Comparison of ENCODE assay signal across 10 cellular contexts in genomic region chr14:89507926-89508460, GRCh38.
DNase-seq lines count a peak whose midpoint lies in the region; ATAC-seq and TF ChIP-seq lines count a peak whose summit lies in the region.
"Had no signal": no experiment of that assay in that cellular context is flagged by ENCODE, and none has a peak within 500 bp of the region (broad histone marks: within the 10 kb centered on the region; RNA-seq: fewer than 3 reads in every experiment).

No MANE protein-coding gene starts in this region.

- intact Hi-C loops in PC-3 (cut with micrococcal nuclease) = loop anchor here (5.0 kb wide), 2 partner anchors 91 to 466 kb away; partner anchors contain the start of gene FOXN3

- H3K4me1 Mint-ChIP-seq in chondrocyte (ENCODE audit: low read depth) (peaks cover 60% of the 10 kb centered on the region), nephron progenitor cell (peaks cover 23% of the 10 kb centered on the region)

- H3K9me3 Mint-ChIP-seq in chondrocyte (ENCODE audit: low read depth) (no peaks in the 10 kb centered on the region), nephron progenitor cell (peaks cover 25% of the 10 kb centered on the region)

- DNase-seq in EH (ENCODE audit: low read depth) (peak; percentile 51), PC-3 (peak; percentile 89), chondrocyte (ENCODE audit: low spot score) (no peak), nephron progenitor cell (no peak), Peyer's patch (no peak), DMS153 (lab: John Stamatoyannopoulos, UW) (no peak), NCI-H1694 treated with DMSO at 0.1 percent for 48 hours (lab: John Stamatoyannopoulos, UW) (no peak), midbrain (lab: John Stamatoyannopoulos, UW) (no peak)
- DNase-seq: NCI-H446; stimulated activated CD4-positive, alpha-beta T cell treated with anti-CD3 and anti-CD28 coated beads, Interleukin-12 subunit alpha, Interleukin-12 subunit beta, amount 100 ng/mL, for 4 hours had no signal

- H3K4me3 ChIP-seq in PC-3 (ENCODE audit: low read length) (peak overlapping the region; percentile 39), Peyer's patch (no peak overlapping the region)

- no peak overlapping the region for H2AFZ ChIP-seq in PC-3 (ENCODE audit: low read length)

- H3K27ac Mint-ChIP-seq in chondrocyte (ENCODE audit: unreplicated experiment) (peak overlapping the region; percentile 14), nephron progenitor cell (peak overlapping the region; percentile 46)

- H3K27me3 Mint-ChIP-seq in chondrocyte (ENCODE audit: low read depth) (no peaks in the 10 kb centered on the region), nephron progenitor cell (ENCODE audit: low read depth, poor library complexity) (no peaks in the 10 kb centered on the region)

- H3K36me3 Mint-ChIP-seq in chondrocyte (ENCODE audit: low read depth) (peaks cover 4% of the 10 kb centered on the region), nephron progenitor cell (ENCODE audit: low read depth) (peaks cover 29% of the 10 kb centered on the region)

- no peaks in the 10 kb centered on the region for H3K36me3 ChIP-seq in PC-3 (ENCODE audit: low read depth, low read length)
- H3K36me3 ChIP-seq in Peyer's patch = no peaks in the 10 kb centered on the region

- no peaks in the 10 kb centered on the region for H3K79me2 ChIP-seq in PC-3 (ENCODE audit: low read length)

- BruUV-seq in PC-3 (replicated peaks; lab: Mats Ljungman, UMichigan) = no TSS peak

- CTCF ChIA-PET in PC-3 (lab: Charles Lee) = no interaction called here

- POLR2A ChIA-PET in PC-3 (lab: Charles Lee; ENCODE audit: unreplicated experiment) = no interaction called here

- H3K9ac ChIP-seq in PC-3 (ENCODE audit: low read length) = peak overlapping the region; percentile 55

- H3F3A ChIP-seq in PC-3 (ENCODE audit: low read length, unreplicated experiment) = peaks cover 3% of the 10 kb centered on the region

- H4K20me1 ChIP-seq in PC-3 (ENCODE audit: low read length) = no peaks in the 10 kb centered on the region

- TF ChIP-seq CTCF in PC-3 (conservative IDR thresholded peaks at IDR 0.05; ENCODE audit: low read depth, low read length) (no peak), chondrocyte (IDR thresholded peaks at IDR 0.05) (no peak), nephron progenitor cell (IDR thresholded peaks at IDR 0.05) (no peak), Peyer's patch (IDR thresholded peaks at IDR 0.05) (no peak)

- peak; percentile 91 for ATAC-seq in PC-3

- no peak overlapping the region for H3K4me3 Mint-ChIP-seq in chondrocyte (ENCODE audit: unreplicated experiment)
- no peak overlapping the region for H3K4me3 Mint-ChIP-seq in nephron progenitor cell

- H3K9me3 ChIP-seq in PC-3 (ENCODE audit: low read length) (no peaks in the 10 kb centered on the region), Peyer's patch (no peaks in the 10 kb centered on the region)

- no peaks in the 10 kb centered on the region for H3K9me2 ChIP-seq in PC-3 (replicated peaks; ENCODE audit: low read length)

- peaks cover 28% of the 10 kb centered on the region for H3K4me1 ChIP-seq in PC-3 (ENCODE audit: insufficient read depth, low read length)
- H3K4me1 ChIP-seq in Peyer's patch = peaks cover 0 to 17% (median 5%) of the 10 kb centered on the region in 4 donors

- H3K27ac ChIP-seq in PC-3 (ENCODE audit: low read length) = peak overlapping the region; percentile 96
- no peak overlapping the region for H3K27ac ChIP-seq in Peyer's patch

- H3K4me2 ChIP-seq in PC-3 (ENCODE audit: low read length) = peak overlapping the region; percentile 73

- no peak for TF ChIP-seq POLR2A in Peyer's patch (IDR thresholded peaks at IDR 0.05)

- H3K27me3 ChIP-seq in PC-3 (ENCODE audit: low read length) = no peaks in the 10 kb centered on the region
- H3K27me3 ChIP-seq in Peyer's patch = no peaks in the 10 kb centered on the region

Comparison
In these comparisons a context has a peak if more than half of its experiments do, and no peak if none do; other contexts are left out.
1. DNase-seq: peak in EH (single experiment) and PC-3 (single experiment); none in chondrocyte (single experiment), nephron progenitor cell (single experiment), Peyer's patch (0 of 3), DMS153 (single experiment), NCI-H1694 treated with DMSO at 0.1 percent for 48 hours (single experiment) and midbrain (single experiment).